In the genomic region with DNA sequence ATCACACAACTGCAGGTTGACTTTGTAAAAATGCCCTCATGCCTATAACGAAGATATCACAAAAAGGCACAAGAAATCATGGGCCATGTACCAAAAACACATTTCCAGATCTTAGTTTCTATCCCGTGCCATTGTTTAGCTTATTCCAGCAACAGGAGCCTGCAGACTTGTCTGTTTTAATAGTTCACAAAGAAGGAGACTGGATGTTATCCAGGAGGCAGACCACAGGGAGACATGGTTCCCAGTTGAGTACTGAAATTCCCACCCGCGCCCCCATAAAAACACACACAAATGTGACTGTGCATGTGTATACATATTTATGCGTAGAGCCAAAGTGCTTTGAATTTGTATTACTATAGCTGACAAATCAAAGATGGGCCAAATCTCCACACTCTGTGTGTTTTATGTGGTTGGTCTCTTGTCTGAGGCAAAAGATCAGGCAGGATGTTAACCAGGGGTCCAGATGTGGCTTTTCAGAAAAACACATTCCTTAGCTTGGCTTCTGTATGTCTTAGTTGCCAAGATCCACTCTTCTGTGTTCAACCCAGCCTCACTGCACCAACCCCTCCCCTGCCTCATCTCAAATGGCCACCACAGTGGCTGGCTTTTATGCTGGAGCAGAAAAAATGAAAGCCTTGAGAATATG, we compare ENCODE assay signal across 22 cellular contexts.
DNase-seq lines count a peak whose midpoint lies in the region; ATAC-seq, FAIRE-seq and TF ChIP-seq lines count a peak whose summit lies in the region.
"Had no signal": no experiment of that assay in that cellular context is flagged by ENCODE, and none has a peak within 500 bp of the region (broad histone marks: within the 10 kb centered on the region; RNA-seq: fewer than 3 reads in every experiment).

No MANE protein-coding gene starts in this region.

- no peak overlapping the region for H2BK12ac ChIP-seq in neuronal stem cell (ENCODE audit: low read length)

- no peak overlapping the region for H3K14ac ChIP-seq in neuronal stem cell (ENCODE audit: low read length)

- H2AFZ ChIP-seq in endothelial cell of umbilical vein (ENCODE audit: low read depth, low read length) = no peak overlapping the region
- peak overlapping the region; percentile 25 for H2AFZ ChIP-seq in neuronal stem cell (ENCODE audit: low read length)

- H3K4me1 Mint-ChIP-seq in activated CD8-positive, alpha-beta memory T cell treated with anti-CD3 and anti-CD28 coated beads, Interleukin-2, amount 10 ng/mL, durations not matched to agents 7 days and 5 days = no peaks in the 10 kb centered on the region
- H3K4me1 Mint-ChIP-seq: endodermal cell, neural crest cell had no signal

- H3K4me1 ChIP-seq in endothelial cell of umbilical vein (ENCODE audit: control insufficient read depth, extremely low read depth, insufficient read depth, low read length) (peaks cover 2% of the 10 kb centered on the region), neuronal stem cell (ENCODE audit: control insufficient read depth in 2 of 2, insufficient read depth in 1 of 2, low read depth in 1 of 2, low read length in 2 of 2) (peaks cover 0 to 2% of the 10 kb centered on the region in 2 donors), prostate gland (replicated peaks) (no peaks in the 10 kb centered on the region), esophagus muscularis mucosa (no peaks in the 10 kb centered on the region)
- H3K4me1 ChIP-seq: gastrocnemius medialis, psoas muscle had no signal

- TF ChIP-seq POLR2A in endothelial cell of umbilical vein (IDR thresholded peaks at IDR 0.05; ENCODE audit: low read depth, low read length) (no peak), prostate gland (IDR thresholded peaks at IDR 0.05) (no peak), esophagus muscularis mucosa (IDR thresholded peaks at IDR 0.05; ENCODE audit: low read depth) (no peak)

- H3K27ac ChIP-seq in endothelial cell of umbilical vein (ENCODE audit: insufficient read depth, low read depth, low read length) = no peak overlapping the region
- H3K27ac ChIP-seq in neuronal stem cell (replicated peaks; ENCODE audit: low read length) = no peak overlapping the region
- no peak overlapping the region for H3K27ac ChIP-seq in prostate gland
- H3K27ac ChIP-seq in esophagus muscularis mucosa (replicated peaks in 1 of 4) = no peak overlapping the region
- H3K27ac ChIP-seq: gastrocnemius medialis, psoas muscle, VCaP had no signal

- no peaks in the 10 kb centered on the region for H3K36me3 ChIP-seq in MG63
- no peaks in the 10 kb centered on the region for H3K36me3 ChIP-seq in endothelial cell of umbilical vein (ENCODE audit: control insufficient read depth in 2 of 2, extremely low read depth in 1 of 2, insufficient read depth in 2 of 2, low read length in 2 of 2)
- H3K36me3 ChIP-seq in neuronal stem cell (replicated peaks in 1 of 2; ENCODE audit: control insufficient read depth in 2 of 2, insufficient read depth in 2 of 2, low read length in 2 of 2) = no peaks in the 10 kb centered on the region
- no peaks in the 10 kb centered on the region for H3K36me3 ChIP-seq in prostate gland
- H3K36me3 ChIP-seq in esophagus muscularis mucosa = no peaks in the 10 kb centered on the region
- H3K36me3 ChIP-seq: gastrocnemius medialis had no signal

- H3K9ac ChIP-seq in endothelial cell of umbilical vein (replicated peaks; ENCODE audit: extremely low read depth, insufficient read depth, low read length) (no peak overlapping the region), neuronal stem cell (ENCODE audit: low read depth, low read length, poor library complexity) (no peak overlapping the region)

- H2BK15ac ChIP-seq in neuronal stem cell (ENCODE audit: low read length) = no peak overlapping the region

- H3K27me3 ChIP-seq in MG63 (no peaks in the 10 kb centered on the region), endothelial cell of umbilical vein (ENCODE audit: control insufficient read depth in 2 of 2, insufficient read depth in 2 of 2, low read length in 2 of 2) (no peaks in the 10 kb centered on the region), neuronal stem cell (ENCODE audit: control insufficient read depth in 3 of 3, insufficient read depth in 3 of 3, low read depth in 1 of 3, low read length in 3 of 3) (no peaks in the 10 kb centered on the region), prostate gland (replicated peaks; ENCODE audit: insufficient read depth) (no peaks in the 10 kb centered on the region), esophagus muscularis mucosa (no peaks in the 10 kb centered on the region)
- H3K27me3 ChIP-seq: gastrocnemius medialis had no signal

- POLR2A ChIA-PET in endothelial cell of umbilical vein (lab: Charles Lee) = no interaction called here

- intact Hi-C loops in endothelial cell of umbilical vein (cut with micrococcal nuclease) = no loop called here
- intact Hi-C loops in prostate gland (cut with DNase I) = no loop called here
- intact Hi-C loops in esophagus muscularis mucosa (cut with DNase I) = no loop called here

- H3K27me3 Mint-ChIP-seq in activated CD8-positive, alpha-beta memory T cell treated with anti-CD3 and anti-CD28 coated beads, Interleukin-2, amount 10 ng/mL, durations not matched to agents 7 days and 5 days = no peaks in the 10 kb centered on the region

- H3K9me1 ChIP-seq in endothelial cell of umbilical vein (replicated peaks; ENCODE audit: control insufficient read depth, extremely low read depth, insufficient read depth, low read length) = no peaks in the 10 kb centered on the region

- H2BK5ac ChIP-seq in neuronal stem cell (ENCODE audit: low read length) = no peak overlapping the region

- peak; percentile 50 for FAIRE-seq in endothelial cell of umbilical vein (lab: Jason Lieb, UNC)
- FAIRE-seq: colon, urothelium cell line had no signal

- CTCF ChIA-PET in endothelial cell of umbilical vein (lab: Charles Lee) = interaction anchor here (0.7 kb wide), 1 partner anchor 46 kb away, joined by 3 read pairs; no protein-coding TSS in a partner anchor
- CTCF ChIA-PET in activated CD8-positive, alpha-beta memory T cell treated with anti-CD3 and anti-CD28 coated beads, Interleukin-2, amount 10 ng/mL, durations not matched to agents 7 days and 5 days (lab: Charles Lee) = no interaction called here

- no peak overlapping the region for H2AK5ac ChIP-seq in neuronal stem cell (ENCODE audit: low read depth, low read length)

- no CpG with 5 or more reads among the region's 5 CpGs for WGBS in neuronal stem cell (ENCODE audit: extremely low coverage in 2 of 2, insufficient read length in 2 of 2, insufficient replicate concordance in 1 of 2), 2 donors
- 29% methylated on average over 4 of the region's 5 CpGs for WGBS in prostate gland
- WGBS in esophagus muscularis mucosa = 61% methylated on average over 5 of the region's 5 CpGs

- H4K20me1 ChIP-seq in endothelial cell of umbilical vein (replicated peaks; ENCODE audit: control insufficient read depth, extremely low read depth, insufficient read depth, low read length) = no peaks in the 10 kb centered on the region

- no peak overlapping the region for H3K4ac ChIP-seq in neuronal stem cell (ENCODE audit: low read length)

- H3K79me1 ChIP-seq in neuronal stem cell (ENCODE audit: low read depth, low read length) = no peaks in the 10 kb centered on the region

- no peak overlapping the region for H4K91ac ChIP-seq in neuronal stem cell (ENCODE audit: low read depth, low read length, poor library complexity)

- no peak overlapping the region for H2BK120ac ChIP-seq in neuronal stem cell (ENCODE audit: low read depth, low read length)

- H3K23ac ChIP-seq in neuronal stem cell (ENCODE audit: low read depth, low read length, poor library complexity) = no peak overlapping the region

- H3K79me2 ChIP-seq in endothelial cell of umbilical vein (ENCODE audit: control insufficient read depth, insufficient read depth, low read length) = no peaks in the 10 kb centered on the region

- no peak for TF ChIP-seq EP300 in esophagus muscularis mucosa (IDR thresholded peaks at IDR 0.05)

- H3K4me3 ChIP-seq in MG63 (no peak overlapping the region), endothelial cell of umbilical vein (replicated peaks in 1 of 3; ENCODE audit: insufficient read depth in 1 of 3, low read depth in 1 of 3, low read length in 3 of 3) (no peak overlapping the region), neuronal stem cell (ENCODE audit: low read length in 2 of 2) (no peak overlapping the region), prostate gland (no peak overlapping the region), esophagus muscularis mucosa (no peak overlapping the region)
- H3K4me3 ChIP-seq: gastrocnemius medialis, psoas muscle had no signal

- H3K9me3 ChIP-seq in MG63 (no peaks in the 10 kb centered on the region; the same call in 1 of the 2 replicates), endothelial cell of umbilical vein (replicated peaks; ENCODE audit: control insufficient read depth, insufficient read depth, low read length) (no peaks in the 10 kb centered on the region), neuronal stem cell (replicated peaks in 1 of 2; ENCODE audit: control insufficient read depth in 2 of 2, insufficient read depth in 1 of 2, low read depth in 1 of 2, low read length in 2 of 2) (no peaks in the 10 kb centered on the region), prostate gland (no peaks in the 10 kb centered on the region), esophagus muscularis mucosa (no peaks in the 10 kb centered on the region)
- H3K9me3 ChIP-seq: gastrocnemius medialis, psoas muscle had no signal

- no peak overlapping the region for H3K27ac Mint-ChIP-seq in activated CD8-positive, alpha-beta memory T cell treated with anti-CD3 and anti-CD28 coated beads, Interleukin-2, amount 10 ng/mL, durations not matched to agents 7 days and 5 days
- H3K27ac Mint-ChIP-seq: CD8-positive, alpha-beta T cell; endodermal cell had no signal

- TF ChIP-seq CTCF in endothelial cell of umbilical vein (IDR thresholded peaks at IDR 0.05; ENCODE audit: extremely low read depth in 1 of 2, insufficient read depth in 1 of 2, low read depth in 1 of 2, low read length in 2 of 2) = no peak
- no peak for TF ChIP-seq CTCF in prostate gland (IDR thresholded peaks at IDR 0.05)
- no peak for TF ChIP-seq CTCF in esophagus muscularis mucosa (IDR thresholded peaks at IDR 0.05)

- ATAC-seq in activated CD8-positive, alpha-beta memory T cell treated with anti-CD3 and anti-CD28 coated beads, Interleukin-2, amount 10 ng/mL, durations not matched to agents 7 days and 5 days = no peak
- ATAC-seq: CD8-positive, alpha-beta T cell; gastrocnemius medialis; psoas muscle had no signal

- no peak overlapping the region for H3K4me2 ChIP-seq in endothelial cell of umbilical vein (ENCODE audit: insufficient read depth, low read length)
- no peak overlapping the region for H3K4me2 ChIP-seq in neuronal stem cell (ENCODE audit: insufficient read depth, low read length, poor library complexity, severe bottlenecking)

- dilution Hi-C loops in endothelial cell of umbilical vein (cut with MboI; ENCODE audit: extremely low pct_ligation_motif_present, low sequenced_read_pairs) = no loop called here

- H3K18ac ChIP-seq in neuronal stem cell (ENCODE audit: low read length) = no peak overlapping the region

- peak; percentile 9 for DNase-seq in AG20443 (ENCODE audit: low spot score)
- peak; percentile 10 for DNase-seq in MG63
- no peak for DNase-seq in endothelial cell of umbilical vein (ENCODE audit: low read depth, low spot score)
- no peak for DNase-seq in neuronal stem cell (ENCODE audit: low spot score)
- DNase-seq in stimulated activated CD4-positive, alpha-beta T cell treated with anti-CD3 and anti-CD28 coated beads, Interleukin-1b, Interleukin-23, amount 100 ng/mL, for 48 hours = no peak
- no peak for DNase-seq in activated CD8-positive, alpha-beta memory T cell treated with anti-CD3 and anti-CD28 coated beads, Interleukin-2, amount 10 ng/mL, durations not matched to agents 7 days and 5 days
- no peak for DNase-seq in prostate gland (ENCODE audit: low spot score)
- no peak for DNase-seq in esophagus muscularis mucosa (ENCODE audit: extremely low spot score)
- DNase-seq: activated effector memory CD4-positive, alpha-beta T cell treated with anti-CD3 and anti-CD28 coated beads, Interleukin-2, amount 50 U/mL, for 16 hours; amygdala; CD8-positive, alpha-beta T cell; endodermal cell; gastrocnemius medialis; NCI-H1436 treated with DMSO at 0.1 percent for 48 hours; NCI-H524 treated with DMSO at 0.1 percent for 48 hours; psoas muscle; SHP77 treated with DMSO at 0.1 percent for 48 hours; stimulated activated CD4-positive, alpha-beta T cell treated with anti-CD3 and anti-CD28 coated beads, Interleukin-12 subunit alpha, Interleukin-12 subunit beta, amount 100 ng/mL, for 4 hours had no signal

- no peaks in the 10 kb centered on the region for H3K9me3 Mint-ChIP-seq in activated CD8-positive, alpha-beta memory T cell treated with anti-CD3 and anti-CD28 coated beads, Interleukin-2, amount 10 ng/mL, durations not matched to agents 7 days and 5 days (ENCODE audit: low read depth)
- H3K9me3 Mint-ChIP-seq: CD8-positive, alpha-beta T cell had no signal

- H4K8ac ChIP-seq in neuronal stem cell (ENCODE audit: low read depth, low read length) = no peak overlapping the region

- no peak overlapping the region for H3K4me3 Mint-ChIP-seq in activated CD8-positive, alpha-beta memory T cell treated with anti-CD3 and anti-CD28 coated beads, Interleukin-2, amount 10 ng/mL, durations not matched to agents 7 days and 5 days
- H3K4me3 Mint-ChIP-seq: CD8-positive, alpha-beta T cell; endodermal cell; neural crest cell had no signal

- H3K36me3 Mint-ChIP-seq in activated CD8-positive, alpha-beta memory T cell treated with anti-CD3 and anti-CD28 coated beads, Interleukin-2, amount 10 ng/mL, durations not matched to agents 7 days and 5 days = no peaks in the 10 kb centered on the region
- H3K36me3 Mint-ChIP-seq: CD8-positive, alpha-beta T cell had no signal

- no TSS peak for BruUV-seq in endothelial cell of umbilical vein (replicated peaks; lab: Mats Ljungman, UMichigan)

Comparison
In these comparisons a context has a peak if more than half of its experiments do, and no peak if none do; other contexts are left out.
1. DNase-seq: peak in AG20443 (single experiment) and MG63 (single experiment); none in endothelial cell of umbilical vein (single experiment), neuronal stem cell (single experiment), stimulated activated CD4-positive, alpha-beta T cell treated with anti-CD3 and anti-CD28 coated beads, Interleukin-1b, Interleukin-23, amount 100 ng/mL, for 48 hours (single experiment), activated CD8-positive, alpha-beta memory T cell treated with anti-CD3 and anti-CD28 coated beads, Interleukin-2, amount 10 ng/mL, durations not matched to agents 7 days and 5 days (single experiment), prostate gland (single experiment) and esophagus muscularis mucosa (single experiment).